In genomic region chr12:119988788-119989618, GRCh38 we compare ENCODE assay signal across 8 cellular contexts. TPM values are rescaled to one million over a fixed set of nuclear protein-coding genes. Genes with fewer than 3 reads are reported as not detected.
A peak's percentile ranks its signal among the peaks of the same experiment; 100 is the strongest.
DNase-seq lines count a peak whose midpoint lies in the region; ATAC-seq and TF ChIP-seq lines count a peak whose summit lies in the region.

Gene BICDL1 (plus strand): TSS chr12:119989236. CDS start chr12:119989869, 633 bp downstream.

- H3K27ac ChIP-seq in C4-2B: peak within 1 kb of the TSS; percentile 58
- H3K27ac ChIP-seq in lower lobe of right lung: peak within 1 kb of the TSS; percentile 60

- TF ChIP-seq CTCF in C4-2B (conservative IDR thresholded peaks at IDR 0.05): peak; percentile 22
- no peak for TF ChIP-seq CTCF in lower lobe of right lung (IDR thresholded peaks at IDR 0.05)

- intact Hi-C loops in lower lobe of right lung (cut with DNase I): no loop called here

- peak within 1 kb of the TSS; percentile 62 for H3K4me3 ChIP-seq in lower lobe of right lung

- DNase-seq in NCI-H748 treated with DMSO at 0.1 percent for 48 hours (lab: John Stamatoyannopoulos, UW) (peak; percentile 94), dermis blood vessel endothelial cell (peak; percentile 51), lower lobe of right lung (peak; percentile 95)
- peak; percentile 97 to 98 for DNase-seq in activated CD4-positive, alpha-beta T cell treated with anti-CD3 and anti-CD28 coated beads, Interleukin-2, amount 50 U/mL, for 4 hours
- peak; percentile 97 to 99 (median 98) for DNase-seq in stimulated activated CD4-positive, alpha-beta T cell treated with anti-CD3 and anti-CD28 coated beads, TNF-alpha, amount 100 ng/mL, for 48 hours (ENCODE audit: low read depth in 3 of 3)

- peak; percentile 82 for ATAC-seq in GM19395 (IDR thresholded peaks at IDR 0.05; ENCODE audit: unreplicated experiment)
- peak; percentile 83 for ATAC-seq in HG03521 (IDR thresholded peaks at IDR 0.05; ENCODE audit: unreplicated experiment)
- ATAC-seq in lower lobe of right lung: peak; percentile 98

- peaks cover 34% of the 10 kb centered on the region for H3K27me3 ChIP-seq in lower lobe of right lung (ENCODE audit: low read depth)

- no peaks in the 10 kb centered on the region for H3K9me3 ChIP-seq in lower lobe of right lung

- H3K36me3 ChIP-seq in lower lobe of right lung: no peaks in the 10 kb centered on the region

- H3K4me1 ChIP-seq in lower lobe of right lung: peaks cover 18% of the 10 kb centered on the region

RNA-seq across cellular contexts. Expression of gene BICDL1, which starts in this region (rescaled TPM):
- 0.05 TPM in 1 of 2 replicates, not detected in the other for total RNA-seq in dermis blood vessel endothelial cell
- total RNA-seq in lower lobe of right lung: 9.0 TPM

Comparison
In these comparisons a context has a peak if more than half of its experiments do, and no peak if none do; other contexts are left out.
1. Peak in every context shown above with its lines: DNase-seq, ATAC-seq, H3K4me3 ChIP-seq and H3K27ac ChIP-seq.
2. Peak in DNase-seq in dermis blood vessel endothelial cell; RNA of the gene not detected or under 1 TPM.